In genomic region chr10:50417906-50418697, GRCh38 we compare ENCODE assay signal across 8 cellular contexts.
DNase-seq lines count a peak whose midpoint lies in the region; ATAC-seq and TF ChIP-seq lines count a peak whose summit lies in the region.

No MANE protein-coding gene starts in this region.

- H3K4me3 ChIP-seq in CD8-positive, alpha-beta T cell (ENCODE audit: low read depth, low read length): peak overlapping the region; percentile 40
- H3K4me3 ChIP-seq in breast epithelium: peak overlapping the region; percentile 75 to 92 (median 77)
- peak overlapping the region; percentile 82 to 95 (median 85) for H3K4me3 ChIP-seq in skeletal muscle tissue (ENCODE audit: low read length in 3 of 3)

- H3K9ac ChIP-seq in skeletal muscle tissue (ENCODE audit: low read depth in 1 of 3, low read length in 3 of 3): peak overlapping the region; percentile 61 to 83 (median 81)

- TF ChIP-seq CTCF in CD8-positive, alpha-beta T cell (IDR thresholded peaks at IDR 0.05): no peak
- TF ChIP-seq CTCF in breast epithelium (IDR thresholded peaks at IDR 0.05): no peak

- POLR2A ChIA-PET in CD8-positive, alpha-beta T cell (lab: Charles Lee): interaction anchor here (1.8 kb wide), 1 partner anchor 206 kb away, joined by 7 read pairs; the partner anchor contains the start of gene SGMS1

- no peaks in the 10 kb centered on the region for H3K27me3 ChIP-seq in CD8-positive, alpha-beta T cell (ENCODE audit: insufficient read depth, low read length)
- no peaks in the 10 kb centered on the region for H3K27me3 ChIP-seq in breast epithelium
- no peaks in the 10 kb centered on the region for H3K27me3 ChIP-seq in skeletal muscle tissue (ENCODE audit: control insufficient read depth in 3 of 3, insufficient read depth in 3 of 3, low read length in 3 of 3)

- no peaks in the 10 kb centered on the region for H3K27me3 Mint-ChIP-seq in CD8-positive, alpha-beta T cell (ENCODE audit: low read depth)
- no peaks in the 10 kb centered on the region for H3K27me3 Mint-ChIP-seq in T-helper 2 cell treated with Interferon-gamma antibody and Interleukin-4, amounts not matched to agents 5 μg/mL and 100 μg/mL, for 36 hours (ENCODE audit: low read depth)

- H3K4me1 ChIP-seq in CD8-positive, alpha-beta T cell (ENCODE audit: insufficient read depth, low read length): peaks cover 9% of the 10 kb centered on the region
- H3K4me1 ChIP-seq in breast epithelium (peaks cover 0 to 6% of the 10 kb centered on the region in 2 donors), skeletal muscle tissue (ENCODE audit: control insufficient read depth in 3 of 3, insufficient read depth in 3 of 3, low read length in 3 of 3) (peaks cover 0 to 8% (median 0%) of the 10 kb centered on the region in 3 donors)

- peak; percentile 76 for ATAC-seq in CD8-positive, alpha-beta T cell
- ATAC-seq in GM19395 (IDR thresholded peaks at IDR 0.05; ENCODE audit: unreplicated experiment) (peak; percentile 90), HG03442 (IDR thresholded peaks at IDR 0.05; ENCODE audit: unreplicated experiment) (peak; percentile 81)

- CTCF ChIA-PET in CD8-positive, alpha-beta T cell (lab: Charles Lee): interaction anchor here (0.6 kb wide), 1 partner anchor 207 kb away, joined by 3 read pairs; no protein-coding TSS in a partner anchor

- no peaks in the 10 kb centered on the region for H3K36me3 Mint-ChIP-seq in CD8-positive, alpha-beta T cell
- peaks cover 9% of the 10 kb centered on the region for H3K36me3 Mint-ChIP-seq in T-helper 2 cell treated with Interferon-gamma antibody and Interleukin-4, amounts not matched to agents 5 μg/mL and 100 μg/mL, for 36 hours (ENCODE audit: low read depth)

- peak overlapping the region; percentile 88 for H3K4me3 Mint-ChIP-seq in CD8-positive, alpha-beta T cell
- peak overlapping the region; percentile 90 for H3K4me3 Mint-ChIP-seq in T-helper 2 cell treated with Interferon-gamma antibody and Interleukin-4, amounts not matched to agents 5 μg/mL and 100 μg/mL, for 36 hours

- H3K36me3 ChIP-seq in CD8-positive, alpha-beta T cell (ENCODE audit: insufficient read depth, low read length): no peaks in the 10 kb centered on the region
- H3K36me3 ChIP-seq in breast epithelium (no peaks in the 10 kb centered on the region), skeletal muscle tissue (ENCODE audit: control insufficient read depth in 3 of 3, insufficient read depth in 3 of 3, low read length in 3 of 3) (no peaks in the 10 kb centered on the region)

- H3K9me3 Mint-ChIP-seq in CD8-positive, alpha-beta T cell: no peaks in the 10 kb centered on the region
- no peaks in the 10 kb centered on the region for H3K9me3 Mint-ChIP-seq in T-helper 2 cell treated with Interferon-gamma antibody and Interleukin-4, amounts not matched to agents 5 μg/mL and 100 μg/mL, for 36 hours

- H3K27ac Mint-ChIP-seq in CD8-positive, alpha-beta T cell: peak overlapping the region; percentile 60
- H3K27ac Mint-ChIP-seq in T-helper 2 cell treated with Interferon-gamma antibody and Interleukin-4, amounts not matched to agents 5 μg/mL and 100 μg/mL, for 36 hours: peak overlapping the region; percentile 93

- H3K9me3 ChIP-seq in CD8-positive, alpha-beta T cell (ENCODE audit: low read length): no peaks in the 10 kb centered on the region
- no peaks in the 10 kb centered on the region for H3K9me3 ChIP-seq in breast epithelium
- H3K9me3 ChIP-seq in skeletal muscle tissue (ENCODE audit: control insufficient read depth in 3 of 3, low read length in 3 of 3): no peaks in the 10 kb centered on the region

- H3K4me1 Mint-ChIP-seq in CD8-positive, alpha-beta T cell (ENCODE audit: low read depth): peaks cover 43% of the 10 kb centered on the region
- H3K4me1 Mint-ChIP-seq in T-helper 2 cell treated with Interferon-gamma antibody and Interleukin-4, amounts not matched to agents 5 μg/mL and 100 μg/mL, for 36 hours (ENCODE audit: low read depth): peaks cover 53% of the 10 kb centered on the region

- no peak for TF ChIP-seq POLR2A in breast epithelium (IDR thresholded peaks at IDR 0.05)

- no peak overlapping the region for H3K27ac ChIP-seq in CD8-positive, alpha-beta T cell (ENCODE audit: low read depth, low read length)
- H3K27ac ChIP-seq in breast epithelium (peak overlapping the region; percentile 83 to 85), skeletal muscle tissue (ENCODE audit: low read depth, low read length) (peak overlapping the region; percentile 67)

- peak in 6 of 7 experiments; percentile 1 to 57 (median 23) for DNase-seq in CD8-positive, alpha-beta T cell
- DNase-seq in T-helper 2 cell treated with Interferon-gamma antibody and Interleukin-4, amounts not matched to agents 5 μg/mL and 100 μg/mL, for 36 hours (ENCODE audit: low spot score): peak; percentile 70
- DNase-seq in breast epithelium (ENCODE audit: low spot score in 2 of 2): peak in 1 of 2 donors; percentile 56
- DNase-seq in iPS-NIHi7 (ENCODE audit: extremely low spot score): peak; percentile 79
- DNase-seq in NCI-H2107 (lab: John Stamatoyannopoulos, UW): no peak

- intact Hi-C loops in CD8-positive, alpha-beta T cell (cut with DNase I, micrococcal nuclease): loop anchor here in 1 of 2 experiments (2.0 kb wide), 1 partner anchor 205 kb away; the partner anchor contains the start of gene SGMS1
- intact Hi-C loops in breast epithelium (cut with DNase I; ENCODE audit: low total_unique reads): no loop called here
